8 cellular contexts compared by ENCODE assay signal in the genomic region with DNA sequence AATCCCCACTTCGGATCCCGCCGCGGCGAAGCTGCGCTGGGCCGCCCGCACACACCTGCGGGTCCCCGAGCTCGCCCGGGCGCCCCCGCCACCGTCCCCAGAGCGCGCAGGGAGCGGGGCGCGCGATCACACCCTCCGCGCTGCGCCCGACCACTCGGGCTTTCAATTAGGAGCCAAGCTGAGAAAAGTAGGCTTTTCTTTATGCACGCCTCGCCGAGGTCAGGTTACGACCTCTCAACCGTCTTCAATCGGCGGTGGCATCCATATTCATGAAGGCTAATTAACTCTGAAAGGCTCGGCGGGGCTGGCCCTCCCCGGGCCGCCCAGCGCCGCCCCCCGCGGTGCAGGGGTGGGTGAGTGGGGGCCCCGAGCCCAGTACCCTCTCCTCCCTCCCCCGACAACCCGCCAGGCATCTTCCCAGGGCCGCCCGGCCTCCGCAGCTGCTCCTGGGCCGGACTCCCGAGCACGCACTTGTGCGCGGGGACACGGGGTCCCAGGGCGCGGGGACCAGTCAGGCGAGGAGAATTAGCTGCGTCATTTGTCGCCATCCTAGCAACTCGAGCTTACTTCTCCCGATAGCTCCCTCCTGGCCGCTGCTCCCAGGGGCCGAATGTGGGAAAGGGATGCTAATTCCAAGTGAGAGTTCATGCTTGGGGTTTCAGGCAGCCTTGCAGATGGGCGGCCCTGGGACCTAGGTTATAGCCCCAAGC.
DNase-seq lines count a peak whose midpoint lies in the region; ATAC-seq and TF ChIP-seq lines count a peak whose summit lies in the region.

No MANE protein-coding gene starts in this region.

- H3K4me1 ChIP-seq in CD4-positive, alpha-beta memory T cell (ENCODE audit: insufficient read depth, low read length), result peaks cover 28% of the 10 kb centered on the region

- ATAC-seq in HG02642 (IDR thresholded peaks at IDR 0.05; ENCODE audit: poor library complexity, unreplicated experiment), result peak; percentile 47
- no peak for ATAC-seq in HG03342 (IDR thresholded peaks at IDR 0.05; ENCODE audit: unreplicated experiment)

- peak overlapping the region in 3 of 7 donors; percentile 52 to 83 (median 77) for H3K27ac Mint-ChIP-seq in CD4-positive, alpha-beta memory T cell

- POLR2A ChIA-PET in CD4-positive, alpha-beta memory T cell (lab: Charles Lee; ENCODE audit: partially characterized antibody), result interaction anchor here (0.6 to 2.7 kb wide), 26 partner anchors 8 to 1054 kb away, joined by 3 to 40 read pairs (median 5); a partner anchor contains a TSS

- H3K27ac ChIP-seq in CD4-positive, alpha-beta memory T cell (ENCODE audit: low read depth, low read length), result no peak overlapping the region
- H3K27ac ChIP-seq in SK-N-MC, result no peak overlapping the region; the same call in 1 of the 2 replicates

- no peaks in the 10 kb centered on the region for H3K27me3 ChIP-seq in CD4-positive, alpha-beta memory T cell (ENCODE audit: insufficient read depth, low read length)

- no peak overlapping the region for H3K9ac ChIP-seq in SK-N-MC (ENCODE audit: insufficient read length)

- H3K4me3 ChIP-seq in CD4-positive, alpha-beta memory T cell (ENCODE audit: low read length in 2 of 2), result peak overlapping the region; percentile 30 to 53
- H3K4me3 ChIP-seq in SK-N-MC (peak overlapping the region; percentile 79), cardiac fibroblast (replicated peaks in 1 of 2; ENCODE audit: low read depth in 2 of 2, low read length in 2 of 2) (peak overlapping the region; percentile 36 to 49), iPS-18c (ENCODE audit: insufficient read depth, low read depth, low read length) (peak overlapping the region; percentile 65), retinal pigment epithelial cell (ENCODE audit: low read length) (peak overlapping the region; percentile 70)

- H3K36me3 ChIP-seq in CD4-positive, alpha-beta memory T cell (ENCODE audit: insufficient read depth, low read length), result no peaks in the 10 kb centered on the region
- H3K36me3 ChIP-seq in SK-N-MC (ENCODE audit: insufficient read depth, low read length), result no peaks in the 10 kb centered on the region

- H3K27me3 Mint-ChIP-seq in CD4-positive, alpha-beta memory T cell, result no peaks in the 10 kb centered on the region

- peaks cover 0 to 2% (median 0%) of the 10 kb centered on the region in 8 donors for H3K9me3 Mint-ChIP-seq in CD4-positive, alpha-beta memory T cell

- CTCF ChIA-PET in CD4-positive, alpha-beta memory T cell (lab: Charles Lee; ENCODE audit: partially characterized antibody), result interaction anchor here (0.6 to 6.3 kb wide), 45 partner anchors 9 to 1077 kb away, joined by 3 to 56 read pairs (median 5); a partner anchor contains a TSS

- peaks cover 10 to 39% (median 25%) of the 10 kb centered on the region in 4 donors for H3K4me1 Mint-ChIP-seq in CD4-positive, alpha-beta memory T cell

- DNase-seq in CD4-positive, alpha-beta memory T cell, result peak; percentile 15 to 44 (median 24)
- DNase-seq in SK-N-MC (ENCODE audit: low read depth, low spot score), result no peak
- DNase-seq in cardiac fibroblast (ENCODE audit: low read depth in 2 of 2), result peak; percentile 64 to 83
- peak; percentile 64 for DNase-seq in retinal pigment epithelial cell (ENCODE audit: low read depth)
- no peak for DNase-seq in GDM1 (lab: John Stamatoyannopoulos, UW)

- peak overlapping the region; percentile 81 to 92 (median 86) for H3K4me3 Mint-ChIP-seq in CD4-positive, alpha-beta memory T cell

- intact Hi-C loops in CD4-positive, alpha-beta memory T cell (cut with micrococcal nuclease), result loop anchor here (1.0 to 2.0 kb wide), 11 partner anchors 38 to 1220 kb away; a partner anchor contains a TSS

- H3K9me3 ChIP-seq in CD4-positive, alpha-beta memory T cell (ENCODE audit: control insufficient read depth in 1 of 2, low read length in 2 of 2), result no peaks in the 10 kb centered on the region
- H3K9me3 ChIP-seq in SK-N-MC (ENCODE audit: low read depth, low read length), result no peaks in the 10 kb centered on the region
- peaks cover 2% of the 10 kb centered on the region for H3K9me3 ChIP-seq in iPS-18c (ENCODE audit: control insufficient read depth, insufficient read depth, low read length)

- H3K36me3 Mint-ChIP-seq in CD4-positive, alpha-beta memory T cell, result peaks cover 0 to 4% of the 10 kb centered on the region in 2 donors

- TF ChIP-seq CTCF in cardiac fibroblast (IDR thresholded peaks at IDR 0.05; ENCODE audit: low read depth, low read length) (no peak), retinal pigment epithelial cell (conservative IDR thresholded peaks at IDR 0.05; ENCODE audit: low read depth, low read length) (peak; percentile 4)

Comparison
In these comparisons a context has a peak if more than half of its experiments do, and no peak if none do; other contexts are left out.
1. DNase-seq: peak in CD4-positive, alpha-beta memory T cell (5 of 5), cardiac fibroblast (2 of 2) and retinal pigment epithelial cell (single experiment); none in SK-N-MC (single experiment) and GDM1 (single experiment).
2. Peak in every context shown above with its lines, with median percentiles within 50 percentile points of each other: H3K4me3 ChIP-seq.